In genomic region chr5:178546675-178547033, GRCh38 we compare ENCODE assay signal across 21 cellular contexts. TPM values are rescaled to one million over a fixed set of nuclear protein-coding genes. Genes with fewer than 3 reads are reported as not detected.
DNase-seq lines count a peak whose midpoint lies in the region; ATAC-seq and TF ChIP-seq lines count a peak whose summit lies in the region.
"Had no signal": no experiment of that assay in that cellular context is flagged by ENCODE, and none has a peak within 500 bp of the region (broad histone marks: within the 10 kb centered on the region; RNA-seq: fewer than 3 reads in every experiment).

No MANE protein-coding gene starts in this region.

- peaks cover 48% of the 10 kb centered on the region for H3K4me1 Mint-ChIP-seq in neural progenitor cell

- peak overlapping the region; percentile 70 to 97 (median 91) for H3K27ac ChIP-seq in heart left ventricle
- H3K27ac ChIP-seq in neural progenitor cell: no peak overlapping the region
- H3K27ac ChIP-seq in aorta (ENCODE audit: low read depth in 1 of 2, low read length in 2 of 2): no peak overlapping the region
- H3K27ac ChIP-seq: 22Rv1, KMS-11, SJCRH30 had no signal

- DNase-seq in activated effector memory CD4-positive, alpha-beta T cell treated with anti-CD3 and anti-CD28 coated beads, Interleukin-2, amount 50 U/mL, for 16 hours: peak; percentile 54
- no peak for DNase-seq in activated effector memory CD4-positive, alpha-beta T cell treated with Interleukin-2 at 50 U/mL for 16 hours
- DNase-seq in heart left ventricle: peak in 4 of 5 donors; percentile 70 to 90 (median 80)
- DNase-seq in neural progenitor cell (ENCODE audit: low spot score): no peak
- DNase-seq in aorta: peak; percentile 11 to 44
- no peak for DNase-seq in SHP77 (lab: John Stamatoyannopoulos, UW)
- DNase-seq in stimulated activated CD4-positive, alpha-beta T cell treated with anti-CD3 and anti-CD28 coated beads, Interleukin-1b, Interleukin-23, amount 100 ng/mL, for 48 hours: no peak
- no peak for DNase-seq in GM13977 (ENCODE audit: low spot score)
- DNase-seq: DMS 273 treated with DMSO at 0.1 percent for 48 hours, HCEC 1CT, NCI-H1092 treated with DMSO at 0.1 percent for 48 hours, NCI-H187 treated with DMSO at 0.1 percent for 48 hours, NCI-H2171, NCI-H774, SJCRH30 had no signal

- no peaks in the 10 kb centered on the region for H3K79me2 ChIP-seq in neural progenitor cell (ENCODE audit: low read depth)

- peak overlapping the region; percentile 39 for H3K27ac Mint-ChIP-seq in neural progenitor cell

- no peak for TF ChIP-seq CTCF in heart left ventricle (IDR thresholded peaks at IDR 0.05)
- TF ChIP-seq CTCF in neural progenitor cell (IDR thresholded peaks at IDR 0.05): no peak
- no peak for TF ChIP-seq CTCF in GM13977 (IDR thresholded peaks at IDR 0.05; ENCODE audit: extremely low read depth, insufficient read depth, missing control alignments)

- no peaks in the 10 kb centered on the region for H4K20me1 ChIP-seq in neural progenitor cell (ENCODE audit: low read depth)

- H3K36me3 Mint-ChIP-seq in neural progenitor cell: no peaks in the 10 kb centered on the region

- H3K27me3 ChIP-seq in heart left ventricle (no peaks in the 10 kb centered on the region), neural progenitor cell (peaks cover 47% of the 10 kb centered on the region), aorta (ENCODE audit: control insufficient read depth in 1 of 2, insufficient read depth in 2 of 2, low read length in 1 of 2) (no peaks in the 10 kb centered on the region)
- H3K27me3 ChIP-seq: SJCRH30 had no signal

- H3K9me3 ChIP-seq in heart left ventricle (no peaks in the 10 kb centered on the region), neural progenitor cell (ENCODE audit: low read depth) (no peaks in the 10 kb centered on the region), aorta (ENCODE audit: control insufficient read depth, low read length) (no peaks in the 10 kb centered on the region)
- H3K9me3 ChIP-seq: SJCRH30 had no signal

- H3K36me3 ChIP-seq in heart left ventricle (no peaks in the 10 kb centered on the region), neural progenitor cell (no peaks in the 10 kb centered on the region), aorta (ENCODE audit: control insufficient read depth in 1 of 2, insufficient read depth in 2 of 2, low read length in 1 of 2) (no peaks in the 10 kb centered on the region)
- H3K36me3 ChIP-seq: SJCRH30 had no signal

- peaks cover 4% of the 10 kb centered on the region for H3F3A ChIP-seq in neural progenitor cell (ENCODE audit: low read depth)

- no peak overlapping the region for H3K4me3 Mint-ChIP-seq in neural progenitor cell

- peaks cover 9% of the 10 kb centered on the region for H3K27me3 Mint-ChIP-seq in neural progenitor cell (ENCODE audit: insufficient read depth, low read depth)

- 60 to 67% (median 62%) methylated on average over 7 to 9 of the region's 9 CpGs for whole genome bisulfite sequencing in heart left ventricle, 4 donors
- WGBS in aorta, 2 donors: 89 to 91% methylated on average over 9 of the region's 9 CpGs

- intact Hi-C loops in heart left ventricle (cut with DNase I) (loop anchor here in 6 of 10 donors (5.0 to 10.0 kb wide), 5 partner anchors 84 to 309 kb away; no protein-coding TSS in a partner anchor), aorta (cut with DNase I) (no loop called here)

- H3K4me1 ChIP-seq in heart left ventricle (peaks cover 0 to 55% (median 26%) of the 10 kb centered on the region in 12 donors), neural progenitor cell (peaks cover 13% of the 10 kb centered on the region), aorta (ENCODE audit: control insufficient read depth in 1 of 2, insufficient read depth in 2 of 2, low read length in 2 of 2) (no peaks in the 10 kb centered on the region)
- H3K4me1 ChIP-seq: SJCRH30 had no signal

- peaks cover 2% of the 10 kb centered on the region for H3K9me3 Mint-ChIP-seq in neural progenitor cell

- no peak for TF ChIP-seq POLR2A in heart left ventricle (IDR thresholded peaks at IDR 0.05)

- H3K4me3 ChIP-seq in heart left ventricle: no peak overlapping the region
- H3K4me3 ChIP-seq in neural progenitor cell: no peak overlapping the region
- no peak overlapping the region for H3K4me3 ChIP-seq in aorta (ENCODE audit: low read length in 2 of 2)
- H3K4me3 ChIP-seq: SJCRH30 had no signal

- in situ Hi-C loops in GM13977 (cut with MboI; ENCODE audit: low pct_unique_long_range_greater_than_20kb, low sequenced_read_pairs, unreplicated experiment): no loop called here

- H3K9ac ChIP-seq in neural progenitor cell: no peak overlapping the region
- H3K9ac ChIP-seq: KMS-11 had no signal

- H2AFZ ChIP-seq in neural progenitor cell (replicated peaks): no peak overlapping the region

- peak; percentile 68 to 87 (median 82) for ATAC-seq in heart left ventricle
- ATAC-seq in aorta (ENCODE audit: low FRiP score): no peak
- ATAC-seq: Panc1 had no signal

- no peak overlapping the region for H3K4me2 ChIP-seq in neural progenitor cell
- H3K4me2 ChIP-seq: KMS-11 had no signal

RNA-seq across cellular contexts. Expression of gene COL23A1, which starts 43.5 kb away (rescaled TPM):
- total RNA-seq in heart left ventricle (10 to 100 TPM in 8 of 9 donors, 1 to 10 TPM in 1; 6.0 to 33.0 (median 21.2) TPM), neural progenitor cell (ENCODE audit: low replicate concordance) (1.3 TPM in 1 of 2 replicates, not detected in the other), aorta (1 to 10 TPM in 1 of 2 donors, under 1 TPM in 1; 0.36 to 1.5 TPM)
- polyA plus RNA-seq in heart left ventricle (1 to 10 TPM; 7.2 to 9.3 TPM), aorta (1 to 10 TPM in 1 of 2 donors, not detected in 1; 1.1 TPM)
- total RNA-seq: MCF 10A, NCI-H460, SJCRH30 had no signal
- polyA plus RNA-seq: BJ had no signal

Comparison
In these comparisons a context has a peak if more than half of its experiments do, and no peak if none do; other contexts are left out.
1. DNase-seq: peak in activated effector memory CD4-positive, alpha-beta T cell treated with anti-CD3 and anti-CD28 coated beads, Interleukin-2, amount 50 U/mL, for 16 hours (single experiment), heart left ventricle (4 of 5) and aorta (2 of 2); none in activated effector memory CD4-positive, alpha-beta T cell treated with Interleukin-2 at 50 U/mL for 16 hours (single experiment), neural progenitor cell (single experiment), SHP77 (0 of 2), stimulated activated CD4-positive, alpha-beta T cell treated with anti-CD3 and anti-CD28 coated beads, Interleukin-1b, Interleukin-23, amount 100 ng/mL, for 48 hours (single experiment) and GM13977 (single experiment).
2. H3K27ac ChIP-seq: peak in heart left ventricle (12 of 12); none in neural progenitor cell (single experiment) and aorta (0 of 2).
3. intact Hi-C loops: an anchor here in heart left ventricle (5.0 to 10.0 kb wide); none called in aorta.